In the genomic region with DNA sequence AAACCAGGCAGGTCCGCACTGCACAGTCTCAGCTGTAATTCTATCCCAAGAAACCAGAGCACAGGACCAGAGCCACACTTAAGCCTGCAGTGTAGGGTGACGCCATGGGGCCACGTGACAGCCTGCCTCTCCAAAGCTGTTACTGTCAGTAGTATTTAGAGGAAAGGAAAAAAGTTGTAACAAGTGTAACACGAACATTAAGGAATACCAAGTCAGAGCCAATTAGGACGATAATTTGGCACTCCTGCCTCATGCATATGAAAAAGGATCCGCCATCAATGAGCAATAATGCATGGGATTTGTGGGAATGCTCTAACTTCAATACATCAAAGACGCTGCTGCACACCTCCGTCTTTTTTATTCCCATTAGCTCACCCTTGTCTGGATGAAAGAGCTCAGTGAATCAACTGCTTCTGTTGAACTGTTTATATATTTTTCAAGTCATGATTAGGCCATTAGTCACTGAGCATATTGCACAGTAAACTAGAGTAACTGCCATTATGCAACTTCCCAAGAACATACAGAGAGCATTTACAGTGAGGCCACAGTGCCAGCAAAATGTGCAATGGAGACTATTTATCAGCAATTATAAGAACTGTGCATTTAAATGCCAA, we compare ENCODE assay signal across 10 cellular contexts.
A peak's percentile ranks its signal among the peaks of the same experiment; 100 is the strongest.
DNase-seq lines count a peak whose midpoint lies in the region; TF ChIP-seq lines count a peak whose summit lies in the region.
"Had no signal": no experiment of that assay in that cellular context is flagged by ENCODE, and none has a peak within 500 bp of the region (broad histone marks: within the 10 kb centered on the region; RNA-seq: fewer than 3 reads in every experiment).

No MANE protein-coding gene starts in this region.

- H3K27ac Mint-ChIP-seq in activated T-helper 1 cell treated with anti-CD3 and anti-CD28 coated beads, Interleukin-12 subunit alpha, Interleukin-12 subunit beta, Interleukin-2, Interleukin-4 antibody, amounts not matched to agents 30 ng/mL and 10 ng/mL and 1 ng/mL, durations not matched to agents 14 hours and 24 hours and 36 hours, result peak overlapping the region; percentile 21

- CTCF ChIA-PET in AG04449 (lab: Yijun Ruan, JAX), result interaction anchor here (0.9 to 1.7 kb wide), 6 partner anchors 10 to 346 kb away, joined by 3 to 6 read pairs (median 3); no protein-coding TSS in a partner anchor

- no peak overlapping the region for H3K4me3 Mint-ChIP-seq in activated T-helper 1 cell treated with anti-CD3 and anti-CD28 coated beads, Interleukin-12 subunit alpha, Interleukin-12 subunit beta, Interleukin-2, Interleukin-4 antibody, amounts not matched to agents 30 ng/mL and 10 ng/mL and 1 ng/mL, durations not matched to agents 14 hours and 24 hours and 36 hours

- in situ Hi-C loops in GM13976 (cut with MboI; ENCODE audit: low sequenced_read_pairs, unreplicated experiment), result no loop called here

- no peaks in the 10 kb centered on the region for H3K27me3 Mint-ChIP-seq in activated T-helper 1 cell treated with anti-CD3 and anti-CD28 coated beads, Interleukin-12 subunit alpha, Interleukin-12 subunit beta, Interleukin-2, Interleukin-4 antibody, amounts not matched to agents 30 ng/mL and 10 ng/mL and 1 ng/mL, durations not matched to agents 14 hours and 24 hours and 36 hours (ENCODE audit: insufficient read depth)

- peaks cover 57% of the 10 kb centered on the region for H3K36me3 Mint-ChIP-seq in activated T-helper 1 cell treated with anti-CD3 and anti-CD28 coated beads, Interleukin-12 subunit alpha, Interleukin-12 subunit beta, Interleukin-2, Interleukin-4 antibody, amounts not matched to agents 30 ng/mL and 10 ng/mL and 1 ng/mL, durations not matched to agents 14 hours and 24 hours and 36 hours (ENCODE audit: low read depth)

- TF ChIP-seq CTCF in AG04449 (IDR thresholded peaks at IDR 0.05; ENCODE audit: insufficient read depth, low read length, missing control alignments) (no peak), GM13976 (IDR thresholded peaks at IDR 0.05; ENCODE audit: borderline replicate concordance, control extremely low read depth, extremely low read depth, insufficient read depth, missing control alignments) (no peak)

- DNase-seq in AG04449 (ENCODE audit: low read depth, low spot score) (peak; percentile 76), HPDE6-E6E7 (ENCODE audit: extremely low spot score) (peak; percentile 79), kidney glomerular epithelial cell (lab: John Stamatoyannopoulos, UW) (peak; percentile 96), NCI-H2196 treated with DMSO at 0.1 percent for 48 hours (lab: John Stamatoyannopoulos, UW; ENCODE audit: unreplicated experiment) (no peak), GM13976 (ENCODE audit: low spot score) (no peak), iPS-NIHi11 (ENCODE audit: low spot score) (no peak)
- no peak for DNase-seq in activated T-helper 1 cell treated with anti-CD3 and anti-CD28 coated beads, Interleukin-12 subunit alpha, Interleukin-12 subunit beta, Interleukin-2, Interleukin-4 antibody, amounts not matched to agents 30 ng/mL and 10 ng/mL and 1 ng/mL, durations not matched to agents 14 hours and 24 hours and 36 hours (ENCODE audit: low spot score)
- DNase-seq in stimulated activated naive CD4-positive, alpha-beta T cell (lab: John Stamatoyannopoulos, UW), result no peak
- DNase-seq: DMS153, NCI-H2081 had no signal

- POLR2A ChIA-PET in AG04449 (lab: Yijun Ruan, JAX), result interaction anchor here (0.6 to 1.0 kb wide), 5 partner anchors 9 to 80 kb away, joined by 3 to 4 read pairs (median 3); partner anchors contain the start of gene ATXN1

- H3K4me1 Mint-ChIP-seq in activated T-helper 1 cell treated with anti-CD3 and anti-CD28 coated beads, Interleukin-12 subunit alpha, Interleukin-12 subunit beta, Interleukin-2, Interleukin-4 antibody, amounts not matched to agents 30 ng/mL and 10 ng/mL and 1 ng/mL, durations not matched to agents 14 hours and 24 hours and 36 hours (ENCODE audit: low read depth), result peaks cover 96% of the 10 kb centered on the region

- intact Hi-C loops in activated T-helper 1 cell treated with anti-CD3 and anti-CD28 coated beads, Interleukin-12 subunit alpha, Interleukin-12 subunit beta, Interleukin-2, Interleukin-4 antibody, amounts not matched to agents 30 ng/mL and 10 ng/mL and 1 ng/mL, durations not matched to agents 14 hours and 24 hours and 36 hours (cut with micrococcal nuclease), result no loop called here

- H3K4me3 ChIP-seq in AG04449 (ENCODE audit: low read depth, low read length), result no peak overlapping the region

- H3K9me3 Mint-ChIP-seq in activated T-helper 1 cell treated with anti-CD3 and anti-CD28 coated beads, Interleukin-12 subunit alpha, Interleukin-12 subunit beta, Interleukin-2, Interleukin-4 antibody, amounts not matched to agents 30 ng/mL and 10 ng/mL and 1 ng/mL, durations not matched to agents 14 hours and 24 hours and 36 hours, result peaks cover 6% of the 10 kb centered on the region

Comparison
In these comparisons a context has a peak if more than half of its experiments do, and no peak if none do; other contexts are left out.
1. DNase-seq: peak in AG04449 (single experiment), HPDE6-E6E7 (single experiment) and kidney glomerular epithelial cell (single experiment); none in activated T-helper 1 cell treated with anti-CD3 and anti-CD28 coated beads, Interleukin-12 subunit alpha, Interleukin-12 subunit beta, Interleukin-2, Interleukin-4 antibody, amounts not matched to agents 30 ng/mL and 10 ng/mL and 1 ng/mL, durations not matched to agents 14 hours and 24 hours and 36 hours (single experiment), NCI-H2196 treated with DMSO at 0.1 percent for 48 hours (single experiment), GM13976 (single experiment), iPS-NIHi11 (single experiment) and stimulated activated naive CD4-positive, alpha-beta T cell (0 of 6).